ENCODE assay signal across 26 cellular contexts in genomic region chr9:97078362-97078761, GRCh38. TPM values are rescaled to one million over a fixed set of nuclear protein-coding genes. Genes with fewer than 3 reads are reported as not detected.
DNase-seq lines count a peak whose midpoint lies in the region; ATAC-seq, FAIRE-seq and TF ChIP-seq lines count a peak whose summit lies in the region.
"Had no signal": no experiment of that assay in that cellular context is flagged by ENCODE, and none has a peak within 500 bp of the region (broad histone marks: within the 10 kb centered on the region; RNA-seq: fewer than 3 reads in every experiment).

No MANE protein-coding gene starts in this region.

- ATAC-seq in HepG2 (no peak), right lobe of liver (no peak), K562 (no peak), HG02623 (IDR thresholded peaks at IDR 0.05; ENCODE audit: unreplicated experiment) (no peak), GM21528 (IDR thresholded peaks at IDR 0.05; ENCODE audit: low FRiP score, unreplicated experiment) (no peak)
- ATAC-seq: A549 had no signal

- H3K4me1 ChIP-seq in HepG2 (ENCODE audit: insufficient read depth, low read length) (peaks cover 24% of the 10 kb centered on the region), right lobe of liver (no peaks in the 10 kb centered on the region), K562 (replicated peaks in 1 of 2; ENCODE audit: control insufficient read depth in 2 of 2, insufficient read depth in 2 of 2, low read length in 2 of 2) (peaks cover 0 to 7% of the 10 kb centered on the region in 2 experiments; a peak in 1 of 5 replicates)
- H3K4me1 ChIP-seq: A549, BE2C, BLaER1 had no signal

- no peak overlapping the region for H3K27ac ChIP-seq in HepG2 (ENCODE audit: extremely low read length, insufficient read depth, low read length)
- no peak overlapping the region for H3K27ac ChIP-seq in right lobe of liver
- H3K27ac ChIP-seq in K562 (ENCODE audit: extremely low read depth, low read depth, low read length), result no peak overlapping the region
- H3K27ac ChIP-seq: 22Rv1, A549, BLaER1 had no signal

- no peak overlapping the region for H3K4me2 ChIP-seq in HepG2 (ENCODE audit: low read depth, low read length)
- H3K4me2 ChIP-seq in K562 (ENCODE audit: insufficient read depth, low read length), result no peak overlapping the region
- H3K4me2 ChIP-seq: A549, BLaER1 had no signal

- H2AFZ ChIP-seq in HepG2 (ENCODE audit: low read length) (no peak overlapping the region), K562 (ENCODE audit: low read depth, low read length) (no peak overlapping the region)

- in situ Hi-C loops in HepG2 (cut with HindIII; ENCODE audit: extremely low pct_ligation_motif_present, low pct_unique_long_range_greater_than_20kb), result no loop called here
- in situ Hi-C loops in K562 (cut with MboI), result no loop called here

- DNase-seq in HepG2 (ENCODE audit: low spot score) (no peak), right lobe of liver (no peak), H7 (peak; percentile 51), K562 (ENCODE audit: extremely low read depth in 1 of 4, low spot score in 3 of 4) (no peak), AML-193 (lab: John Stamatoyannopoulos, UW) (no peak)
- DNase-seq: BE2C; C1 segment of cervical spinal cord; CD4-positive, alpha-beta memory T cell; CD4-positive, CD25-positive, alpha-beta regulatory T cell; CD8-positive, alpha-beta memory T cell; COR-L47; DMS 273 treated with DMSO at 0.1 percent for 48 hours; DMS153; DMS53; DMS79; DND-41; EL; GF-D8 had no signal

- H3K9me3 ChIP-seq in HepG2 (ENCODE audit: low read length) (no peaks in the 10 kb centered on the region), right lobe of liver (no peaks in the 10 kb centered on the region), K562 (replicated peaks; ENCODE audit: control insufficient read depth, insufficient read depth, low read depth, low read length) (no peaks in the 10 kb centered on the region)
- H3K9me3 ChIP-seq: BE2C had no signal

- FAIRE-seq in HepG2 (lab: Jason Lieb, UNC), result no peak
- FAIRE-seq in K562 (lab: Jason Lieb, UNC), result no peak
- FAIRE-seq: A549, G401.6, GM12891 had no signal

- no TSS peak for BruUV-seq in HepG2 (replicated peaks; lab: Mats Ljungman, UMichigan)
- BruUV-seq in K562 (replicated peaks; lab: Mats Ljungman, UMichigan), result no TSS peak

- intact Hi-C loops in HepG2 (cut with micrococcal nuclease; ENCODE audit: unreplicated experiment) (no loop called here), right lobe of liver (cut with DNase I) (no loop called here), K562 (cut with micrococcal nuclease) (no loop called here)

- 80% methylated on average over 9 of the region's 25 CpGs for WGBS in HepG2 (ENCODE audit: low lambda C conversion rate)
- WGBS in right lobe of liver (ENCODE audit: insufficient coverage, low coverage, low lambda C conversion rate, missing lambda C conversion rate), result 62% methylated on average over 14 of the region's 25 CpGs
- 67% methylated on average over 22 of the region's 25 CpGs for WGBS in K562 (ENCODE audit: insufficient coverage, low coverage, missing lambda C conversion rate)

- CTCF ChIA-PET in HepG2 (lab: Yijun Ruan, JAX; ENCODE audit: low intra/inter-chr PET ratio, low total read pairs) (no interaction called here), K562 (lab: Yijun Ruan, JAX; ENCODE audit: low intra/inter-chr PET ratio) (no interaction called here)

- H3K4me3 ChIP-seq in HepG2 (replicated peaks in 1 of 3; ENCODE audit: insufficient read depth in 1 of 3, low read depth in 2 of 3, low read length in 3 of 3), result no peak overlapping the region
- H3K4me3 ChIP-seq in right lobe of liver, result no peak overlapping the region
- H3K4me3 ChIP-seq in H7 (ENCODE audit: insufficient read depth, low read depth, low read length), result no peak overlapping the region
- H3K4me3 ChIP-seq in K562, result no peak overlapping the region
- H3K4me3 ChIP-seq: A549, BLaER1 had no signal

- H3K27me3 ChIP-seq in HepG2 (ENCODE audit: control insufficient read depth in 1 of 2, insufficient read depth in 2 of 2, low read length in 2 of 2), result no peaks in the 10 kb centered on the region
- H3K27me3 ChIP-seq in right lobe of liver, result peaks cover 0 to 5% of the 10 kb centered on the region in 2 donors
- H3K27me3 ChIP-seq in H7 (ENCODE audit: control insufficient read depth, insufficient read depth, low read length), result no peaks in the 10 kb centered on the region
- H3K27me3 ChIP-seq in K562 (ENCODE audit: control insufficient read depth in 2 of 2, insufficient read depth in 2 of 2, low read length in 2 of 2), result peaks cover 3 to 6% of the 10 kb centered on the region in 2 experiments; a peak in 3 of 5 replicates
- H3K27me3 ChIP-seq: BE2C, BLaER1 had no signal

- no peaks in the 10 kb centered on the region for H3K9me1 ChIP-seq in K562 (ENCODE audit: control insufficient read depth, insufficient read depth, low read length)

- no peaks in the 10 kb centered on the region for H4K20me1 ChIP-seq in HepG2 (ENCODE audit: insufficient read depth, low read length)
- no peaks in the 10 kb centered on the region for H4K20me1 ChIP-seq in K562 (replicated peaks; ENCODE audit: control insufficient read depth, insufficient read depth, low read length)
- H4K20me1 ChIP-seq: BLaER1 had no signal

- TF ChIP-seq EP300 in HepG2 (IDR thresholded peaks at IDR 0.05; ENCODE audit: low read depth in 2 of 2, low read length in 2 of 2) (no peak), HepG2 (CRISPR knock-in tag; IDR thresholded peaks at IDR 0.05; ENCODE audit: borderline replicate concordance) (no peak), K562 (IDR thresholded peaks at IDR 0.05; ENCODE audit: low read length) (no peak)

- H3K9ac ChIP-seq in HepG2 (ENCODE audit: insufficient read depth, low read depth, low read length) (no peak overlapping the region), K562 (ENCODE audit: insufficient read depth in 1 of 2, low read depth in 2 of 2, low read length in 2 of 2) (no peak overlapping the region)
- H3K9ac ChIP-seq: BLaER1 had no signal

- no peak for TF ChIP-seq POLR2A in HepG2 (IDR thresholded peaks at IDR 0.05; ENCODE audit: insufficient read depth in 1 of 2, low read depth in 2 of 2, low read length in 2 of 2)
- no peak for TF ChIP-seq POLR2A in right lobe of liver (IDR thresholded peaks at IDR 0.05)
- TF ChIP-seq POLR2A in K562 (conservative IDR thresholded peaks at IDR 0.05), result no peak

- POLR2A ChIA-PET in HepG2 (lab: Yijun Ruan, JAX), result no interaction called here
- POLR2A ChIA-PET in K562 (lab: Yijun Ruan, JAX), result interaction anchor here (0.8 kb wide), 1 partner anchor 1303 kb away, joined by 3 read pairs; no protein-coding TSS in a partner anchor

- TF ChIP-seq CTCF in HepG2 (CRISPR knock-in tag; IDR thresholded peaks at IDR 0.05), result no peak
- no peak for TF ChIP-seq CTCF in right lobe of liver (IDR thresholded peaks at IDR 0.05)
- no peak for TF ChIP-seq CTCF in K562 (IDR thresholded peaks at IDR 0.05 in 2 of 3, conservative IDR thresholded peaks at IDR 0.05 in 1 of 3; ENCODE audit: insufficient read depth in 2 of 3, low read depth in 1 of 3, low read length in 3 of 3)

- TF ChIP-seq RAD21 in HepG2 (CRISPR knock-in tag; IDR thresholded peaks at IDR 0.05), result no peak
- no peak for TF ChIP-seq RAD21 in K562 (CRISPR knock-in tag; conservative IDR thresholded peaks at IDR 0.05 in 1 of 2, IDR thresholded peaks at IDR 0.05 in 1 of 2)

- H3K36me3 ChIP-seq in HepG2 (replicated peaks in 1 of 2; ENCODE audit: control insufficient read depth in 1 of 2, insufficient read depth in 2 of 2, low read length in 2 of 2), result no peaks in the 10 kb centered on the region
- no peaks in the 10 kb centered on the region for H3K36me3 ChIP-seq in right lobe of liver
- H3K36me3 ChIP-seq in H7 (replicated peaks; ENCODE audit: control insufficient read depth, insufficient read depth, low read length), result no peaks in the 10 kb centered on the region
- no peaks in the 10 kb centered on the region for H3K36me3 ChIP-seq in K562 (ENCODE audit: control insufficient read depth, insufficient read depth, low read length)
- H3K36me3 ChIP-seq: BE2C, BLaER1 had no signal

- H3K79me2 ChIP-seq in HepG2 (ENCODE audit: insufficient read depth, low read length) (no peaks in the 10 kb centered on the region), K562 (ENCODE audit: control insufficient read depth, insufficient read depth, low read length) (no peaks in the 10 kb centered on the region)

RNA-seq across cellular contexts. Expression of gene CTSV, which starts 39.4 kb away (rescaled TPM):
- total RNA-seq in HepG2 (2016; rRNA removed; fragmentation: Illumina TruSeq; extraction: Trizol), result 6.0 and 12.6 TPM in 2 replicates
- total RNA-seq in HepG2 (2016; cell fraction: cytosol; rRNA removed; fragmentation: Illumina TruSeq; extraction: Trizol; ENCODE audit: low read depth), result 0.40 and 0.53 TPM in 2 replicates
- 6.6 and 11.8 TPM in 2 replicates for total RNA-seq in HepG2 (2016; cell fraction: insoluble cytoplasmic fraction; rRNA removed; fragmentation: Illumina TruSeq; extraction: Trizol)
- total RNA-seq in HepG2 (2016; cell fraction: membrane; rRNA removed; fragmentation: Illumina TruSeq; extraction: Trizol), result 0.93 TPM in 2 replicates
- 8.5 and 12.1 TPM in 2 replicates for total RNA-seq in HepG2 (2016; cell fraction: nucleus; rRNA removed; fragmentation: Illumina TruSeq; extraction: Trizol)
- 8.4 and 10.6 TPM in 2 replicates for polyA plus RNA-seq in HepG2 (2011; rRNA removed)
- polyA plus RNA-seq in HepG2 (2011; cell fraction: cytosol; rRNA removed), result 8.2 and 8.3 TPM in 2 replicates
- 2.3 and 2.5 TPM in 2 replicates for polyA plus RNA-seq in HepG2 (2011; cell fraction: nucleus; rRNA removed)
- 5.7 and 9.4 TPM in 2 replicates for polyA plus RNA-seq in HepG2 (2012)
- 0.69 and 0.97 TPM in 2 replicates for polyA plus RNA-seq in HepG2 (2016; cell fraction: cytosol; fragmentation: Illumina TruSeq; extraction: Trizol; ENCODE audit: low read depth)
- polyA plus RNA-seq in HepG2 (2016; cell fraction: insoluble cytoplasmic fraction; fragmentation: Illumina TruSeq; extraction: Trizol; ENCODE audit: low read depth), result 6.0 and 6.1 TPM in 2 replicates
- 0.70 and 1.0 TPM in 2 replicates for polyA plus RNA-seq in HepG2 (2016; cell fraction: membrane; fragmentation: Illumina TruSeq; extraction: Trizol; ENCODE audit: low read depth)
- polyA plus RNA-seq in HepG2 (2016; cell fraction: nucleus; fragmentation: Illumina TruSeq; extraction: Trizol; ENCODE audit: insufficient read depth, low read depth), result 15.3 and 18.0 TPM in 2 replicates
- polyA minus RNA-seq in HepG2 (2011; rRNA and poly(A)+ RNA removed; ENCODE audit: low replicate concordance), result 0.56 and 3.1 TPM in 2 replicates
- polyA minus RNA-seq in HepG2 (2011; cell fraction: cytosol; rRNA and poly(A)+ RNA removed), result 1.2 and 2.9 TPM in 2 replicates
- 1.2 and 1.4 TPM in 2 replicates for polyA minus RNA-seq in HepG2 (2011; cell fraction: nucleus; rRNA and poly(A)+ RNA removed)
- under 1 TPM in 2 of 6 experiments, not detected in 4; 0.12 to 0.43 TPM for total RNA-seq in right lobe of liver
- total RNA-seq in H7 (2014; rRNA removed; shearing (Covaris generic)), result 42.6 and 50.5 TPM in 2 replicates
- total RNA-seq in K562 (2011; cell fraction: chromatin; rRNA removed; ENCODE audit: low replicate concordance), result 0.09 and 0.12 TPM in 2 replicates
- total RNA-seq in K562 (2011; cell fraction: nucleolus; rRNA removed), result not detected in 2 replicates
- total RNA-seq in K562 (2011; cell fraction: nucleoplasm; rRNA removed), result 0.07 and 0.15 TPM in 2 replicates
- 0.04 TPM in 1 of 2 replicates, not detected in the other for total RNA-seq in K562 (2014; rRNA removed)
- total RNA-seq in K562 (2014; rRNA removed; fragmentation: Illumina TruSeq; extraction: Trizol), result 0.18 TPM in 1 of 2 replicates, not detected in the other
- 0.11 and 0.14 TPM in 2 replicates for total RNA-seq in K562 (2015; rRNA removed; fragmentation: Illumina TruSeq; extraction: Trizol)
- not detected in 2 replicates for total RNA-seq in K562 (2021)
- polyA plus RNA-seq in K562 (2011; rRNA removed), result 0.06 and 0.11 TPM in 2 replicates
- 0.04 and 0.19 TPM in 2 replicates for polyA plus RNA-seq in K562 (2011; cell fraction: cytosol; rRNA removed)
- polyA plus RNA-seq in K562 (2011; cell fraction: nucleus; rRNA removed), result 0.07 TPM in 1 of 2 replicates, not detected in the other
- 0.21 and 0.66 TPM in 2 replicates for polyA plus RNA-seq in K562 (2012)
- 0.12 TPM in 1 of 2 replicates, not detected in the other for polyA plus RNA-seq in K562 (2014; fragmentation: Illumina TruSeq; extraction: Trizol)
- polyA plus RNA-seq in K562 (2014; fragmentation: Nextera tagmentation; extraction: Ambion mirVana), result under 1 TPM; 0.35 to 0.39 TPM
- polyA plus RNA-seq in K562 (2014; rRNA removed), result 0.12 TPM in 1 of 2 replicates, not detected in the other
- polyA minus RNA-seq in K562 (2011; rRNA and poly(A)+ RNA removed), result 0.18 and 0.24 TPM in 2 replicates
- not detected in 2 replicates for polyA minus RNA-seq in K562 (2011; cell fraction: cytosol; rRNA and poly(A)+ RNA removed)
- polyA minus RNA-seq in K562 (2011; cell fraction: nucleus; rRNA and poly(A)+ RNA removed), result 0.22 TPM in 1 of 2 replicates, not detected in the other
- total RNA-seq: CD4-positive, alpha-beta memory T cell had no signal
- polyA plus RNA-seq: CD14-positive monocyte; CD4-positive, alpha-beta memory T cell; CD8-positive, alpha-beta memory T cell had no signal

Comparison
In these comparisons a context has a peak if more than half of its experiments do, and no peak if none do; other contexts are left out.
1. Of the 241 proteins assayed by ChIP-seq in both HepG2 and K562: peak only in HepG2: none; only in K562: ZFP36; in both: none; in neither: 240.